Comparison of ENCODE assay signal across 8 cellular contexts in the genomic region with DNA sequence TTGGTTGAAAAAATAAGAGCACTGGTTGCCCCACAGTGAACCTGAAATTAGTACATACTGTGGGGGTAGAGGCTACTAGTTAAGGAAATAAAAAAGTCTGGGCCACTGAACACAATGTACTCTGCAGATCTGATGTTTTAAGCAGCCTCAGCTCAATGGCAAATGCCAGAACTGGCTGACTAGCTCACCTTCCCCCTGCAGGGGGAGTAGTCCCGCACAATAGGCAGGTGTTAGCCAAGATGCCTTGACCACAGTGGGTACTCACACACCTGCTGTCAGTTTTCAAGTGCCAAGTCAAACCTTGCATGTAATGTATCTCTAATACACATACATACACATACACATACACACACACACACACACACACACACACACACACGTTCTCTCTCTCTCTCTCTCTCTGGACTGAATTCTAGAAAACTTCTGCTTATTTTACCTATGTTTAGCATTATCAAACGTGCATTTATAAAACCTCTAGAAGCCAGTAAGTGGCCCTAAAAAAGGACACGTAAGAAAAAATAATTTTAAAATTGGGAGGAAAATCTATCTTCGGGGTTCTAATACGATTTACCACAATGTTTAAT. TPM values are rescaled to one million over a fixed set of nuclear protein-coding genes. Genes with fewer than 3 reads are reported as not detected.
DNase-seq lines count a peak whose midpoint lies in the region; ATAC-seq, FAIRE-seq and TF ChIP-seq lines count a peak whose summit lies in the region.

No MANE protein-coding gene starts in this region.

- H3K4me1 ChIP-seq in NT2/D1 (ENCODE audit: insufficient read depth, insufficient read length): no peaks in the 10 kb centered on the region

- no peaks in the 10 kb centered on the region for H3K27me3 Mint-ChIP-seq in memory B cell

- H3K27ac Mint-ChIP-seq in memory B cell: no peak overlapping the region

- peak; percentile 94 for FAIRE-seq in GM12891 (lab: Jason Lieb, UNC)

- no peaks in the 10 kb centered on the region for H3K36me3 ChIP-seq in NT2/D1 (ENCODE audit: insufficient read depth, insufficient read length, low read length)

- no peak overlapping the region for H3K4me3 ChIP-seq in NT2/D1 (ENCODE audit: insufficient read length, low read depth)
- no peak overlapping the region for H3K4me3 ChIP-seq in astrocyte of the spinal cord (ENCODE audit: low read depth, low read length)

- TF ChIP-seq POLR2A in GM12891 (IDR thresholded peaks at IDR 0.05; ENCODE audit: low read depth, low read length): no peak

- H3K9ac ChIP-seq in NT2/D1 (ENCODE audit: insufficient read length, low read depth): no peak overlapping the region

- H3K27me3 ChIP-seq in NT2/D1 (ENCODE audit: insufficient read depth, insufficient read length): no peaks in the 10 kb centered on the region

- peak; percentile 71 for ATAC-seq in HG03135 (IDR thresholded peaks at IDR 0.05; ENCODE audit: unreplicated experiment)
- peak; percentile 78 for ATAC-seq in memory B cell (ENCODE audit: low read depth)
- no peak for ATAC-seq in GM21390 (IDR thresholded peaks at IDR 0.05; ENCODE audit: unreplicated experiment)
- no peak for ATAC-seq in activated CD4-positive, CD25-positive, alpha-beta regulatory T cell treated with anti-CD3 and anti-CD28 coated beads, Interleukin-2, amount 50 U/mL, for 24 hours

- TF ChIP-seq CTCF in astrocyte of the spinal cord (IDR thresholded peaks at IDR 0.05; ENCODE audit: low read depth, low read length): peak; percentile 69

- peaks cover 1% of the 10 kb centered on the region for H3K36me3 Mint-ChIP-seq in memory B cell

- in situ Hi-C loops in astrocyte of the spinal cord (cut with HindIII; ENCODE audit: low sequenced_read_pairs): no loop called here

- H3K4me1 Mint-ChIP-seq in memory B cell: peaks cover 3% of the 10 kb centered on the region

- peaks cover 5% of the 10 kb centered on the region; the same call in 1 of the 2 replicates for H3K9me3 ChIP-seq in NT2/D1 (ENCODE audit: insufficient read depth, low read length)

- DNase-seq in A172 (ENCODE audit: low spot score) (peak; percentile 48), GM12891 (ENCODE audit: insufficient read length, low spot score) (no peak), NT2/D1 (ENCODE audit: low read depth, low spot score) (peak; percentile 44), astrocyte of the spinal cord (ENCODE audit: low read depth, low spot score) (peak; percentile 22), memory B cell (ENCODE audit: low spot score in 2 of 2) (peak in 1 of 2 donors; percentile 36)

- no peaks in the 10 kb centered on the region for H3K9me3 Mint-ChIP-seq in memory B cell

- no peak overlapping the region for H3K4me3 Mint-ChIP-seq in memory B cell

TF ChIP-seq in GM12891, 5 proteins besides CTCF, POLR2A, EP300 and RAD21:
- no peak for TF ChIP-seq TAF1 (IDR thresholded peaks at IDR 0.05; ENCODE audit: low read depth, low read length)
- TF ChIP-seq SPI1 (IDR thresholded peaks at IDR 0.05; ENCODE audit: low read depth, low read length): no peak
- no peak for TF ChIP-seq POU2F2 (IDR thresholded peaks at IDR 0.05; ENCODE audit: low read depth, low read length)
- no peak for TF ChIP-seq POLR2AphosphoS5 (IDR thresholded peaks at IDR 0.05; ENCODE audit: low read depth, low read length)
- no peak for TF ChIP-seq PAX5 (IDR thresholded peaks at IDR 0.05; ENCODE audit: insufficient read depth, low read length, severe bottlenecking)

RNA-seq across cellular contexts. Expression of a gene that starts 36.1 kb away (rescaled TPM):
- total RNA-seq in A172 (2014; rRNA removed; shearing (Covaris generic)): 5.4 and 8.9 TPM in 2 replicates
- 21.1 TPM for polyA plus RNA-seq in GM12891 (2012; ENCODE audit: low read depth, missing spikeins)

Comparison
In these comparisons a context has a peak if more than half of its experiments do, and no peak if none do; other contexts are left out.
1. ATAC-seq: peak in HG03135 (single experiment) and memory B cell (single experiment); none in GM21390 (single experiment) and activated CD4-positive, CD25-positive, alpha-beta regulatory T cell treated with anti-CD3 and anti-CD28 coated beads, Interleukin-2, amount 50 U/mL, for 24 hours (0 of 2).